In the genomic region with DNA sequence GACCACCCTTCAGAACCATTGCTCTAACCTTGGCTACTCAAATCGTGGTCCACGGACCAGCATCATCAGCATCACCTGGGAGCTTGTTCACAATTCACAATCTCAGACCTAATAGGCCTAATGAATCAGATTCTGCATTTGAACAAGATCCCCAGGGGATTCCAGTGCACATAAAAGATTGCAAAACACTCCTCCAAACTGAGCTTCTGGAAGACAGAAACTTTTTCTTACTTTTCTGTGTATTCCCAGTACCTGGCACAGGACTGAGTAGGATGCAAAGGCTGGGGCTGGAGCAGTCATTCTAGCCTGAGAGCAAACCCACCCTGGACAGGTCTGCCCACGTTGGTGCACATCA, we compare ENCODE assay signal across 22 cellular contexts.
DNase-seq lines count a peak whose midpoint lies in the region; ATAC-seq and TF ChIP-seq lines count a peak whose summit lies in the region.
"Had no signal": no experiment of that assay in that cellular context is flagged by ENCODE, and none has a peak within 500 bp of the region (broad histone marks: within the 10 kb centered on the region; RNA-seq: fewer than 3 reads in every experiment).

No MANE protein-coding gene starts in this region.

- POLR2A ChIA-PET in MCF 10A (lab: Yijun Ruan, JAX), result no interaction called here

- no peaks in the 10 kb centered on the region for H3K79me2 ChIP-seq in mammary epithelial cell (ENCODE audit: insufficient read depth, low read length)

- H3K4me2 ChIP-seq in mammary epithelial cell (ENCODE audit: insufficient read depth, low read depth, low read length), result no peak overlapping the region
- H3K4me2 ChIP-seq: A549 had no signal

- no peak overlapping the region for H3K4me3 ChIP-seq in mammary epithelial cell (replicated peaks in 1 of 3; ENCODE audit: insufficient read depth in 1 of 3, low read depth in 2 of 3, low read length in 3 of 3)
- no peak overlapping the region for H3K4me3 ChIP-seq in breast epithelium
- H3K4me3 ChIP-seq in subcutaneous abdominal adipose tissue (ENCODE audit: low read depth in 1 of 5, low read length in 5 of 5), result no peak overlapping the region
- H3K4me3 ChIP-seq: A549, cardiac muscle cell, dorsolateral prefrontal cortex, lower lobe of right lung, pancreas, right lobe of liver had no signal

- H3K9me3 Mint-ChIP-seq in MCF 10A (ENCODE audit: unreplicated experiment), result no peaks in the 10 kb centered on the region
- H3K9me3 Mint-ChIP-seq: immature natural killer cell; stimulated activated naive CD8-positive, alpha-beta T cell treated with anti-CD3 and anti-CD28 coated beads, Interleukin-15, Interleukin-2, amounts not matched to agents 100 ng/mL and 50 ng/mL, for 24 hours had no signal

- no peaks in the 10 kb centered on the region for H4K20me1 ChIP-seq in mammary epithelial cell (ENCODE audit: insufficient read depth, low read length)

- BruUV-seq in MCF 10A (replicated peaks; lab: Mats Ljungman, UMichigan), result no TSS peak
- BruUV-seq in mammary epithelial cell (replicated peaks; lab: Mats Ljungman, UMichigan), result no TSS peak

- CTCF ChIA-PET in MCF 10A (lab: Yijun Ruan, JAX) (no interaction called here), mammary epithelial cell (lab: Charles Lee; ENCODE audit: low non-redundant PET) (no interaction called here)

- no peak overlapping the region for H3K4me3 Mint-ChIP-seq in MCF 10A (ENCODE audit: unreplicated experiment)

- no peaks in the 10 kb centered on the region for H3K36me3 Mint-ChIP-seq in MCF 10A (ENCODE audit: insufficient read depth, unreplicated experiment)
- H3K36me3 Mint-ChIP-seq: immature natural killer cell had no signal

- no peaks in the 10 kb centered on the region for H3K27me3 ChIP-seq in mammary epithelial cell (ENCODE audit: insufficient read depth, low read length)
- H3K27me3 ChIP-seq in breast epithelium, result no peaks in the 10 kb centered on the region
- peaks cover 0 to 6% (median 0%) of the 10 kb centered on the region in 5 donors for H3K27me3 ChIP-seq in subcutaneous abdominal adipose tissue (ENCODE audit: control insufficient read depth in 5 of 5, insufficient read depth in 4 of 5, low read length in 5 of 5)
- H3K27me3 ChIP-seq: cardiac muscle cell, dorsolateral prefrontal cortex, pancreas, right lobe of liver had no signal

- H3K4me1 ChIP-seq in mammary epithelial cell (ENCODE audit: insufficient read depth, low read length), result peaks cover 4% of the 10 kb centered on the region
- no peaks in the 10 kb centered on the region for H3K4me1 ChIP-seq in breast epithelium
- peaks cover 2 to 45% (median 9%) of the 10 kb centered on the region in 5 donors for H3K4me1 ChIP-seq in subcutaneous abdominal adipose tissue (ENCODE audit: control insufficient read depth in 5 of 5, insufficient read depth in 5 of 5, low read length in 5 of 5)
- H3K4me1 ChIP-seq: right lobe of liver had no signal

- H3K9ac ChIP-seq in mammary epithelial cell (ENCODE audit: insufficient read depth, low read length) (no peak overlapping the region), subcutaneous abdominal adipose tissue (ENCODE audit: low read length in 5 of 5) (no peak overlapping the region)

- intact Hi-C loops in MCF 10A (cut with micrococcal nuclease) (loop anchor here (10.0 kb wide), 1 partner anchor 96 kb away; no protein-coding TSS in a partner anchor), mammary epithelial cell (cut with micrococcal nuclease) (no loop called here), breast epithelium (cut with DNase I; ENCODE audit: low total_unique reads) (no loop called here)

- no peaks in the 10 kb centered on the region for H3K27me3 Mint-ChIP-seq in MCF 10A (ENCODE audit: insufficient read depth, unreplicated experiment)
- H3K27me3 Mint-ChIP-seq: stimulated activated naive CD8-positive, alpha-beta T cell treated with anti-CD3 and anti-CD28 coated beads, Interleukin-15, Interleukin-2, amounts not matched to agents 100 ng/mL and 50 ng/mL, for 24 hours had no signal

- DNase-seq in MCF 10A (ENCODE audit: unreplicated experiment) (peak; percentile 8), mammary epithelial cell (no peak), breast epithelium (ENCODE audit: low spot score in 2 of 2) (no peak), mesenteric fat pad (ENCODE audit: low spot score) (peak; percentile 28), middle frontal gyrus (ENCODE audit: extremely low spot score, low spot score) (no peak)
- no peak for DNase-seq in stimulated activated CD4-positive, alpha-beta T cell treated with anti-CD3 and anti-CD28 coated beads, Interleukin-2, amount 100 ng/mL, for 24 hours
- DNase-seq: activated CD4-positive, alpha-beta T cell treated with anti-CD3 and anti-CD28 coated beads for 1 hour; dorsolateral prefrontal cortex; immature natural killer cell; IMR-90; lower lobe of right lung; NCI-H1048; NCI-H2029 treated with DMSO at 0.1 percent for 48 hours; pancreas had no signal

- H3K4me1 Mint-ChIP-seq in MCF 10A (ENCODE audit: insufficient read depth, unreplicated experiment), result peaks cover 15% of the 10 kb centered on the region

- in situ Hi-C loops in mammary epithelial cell (cut with MboI; ENCODE audit: low sequenced_read_pairs in 2 of 2), result no loop called here

- H3K27ac Mint-ChIP-seq in MCF 10A (ENCODE audit: low read depth, unreplicated experiment), result no peak overlapping the region

- TF ChIP-seq CTCF in MCF 10A (IDR thresholded peaks at IDR 0.05; ENCODE audit: unreplicated experiment), result no peak
- no peak for TF ChIP-seq CTCF in mammary epithelial cell (conservative IDR thresholded peaks at IDR 0.05 in 1 of 2, IDR thresholded peaks at IDR 0.05 in 1 of 2; ENCODE audit: extremely low read depth in 1 of 2, insufficient read depth in 1 of 2, low read depth in 1 of 2, low read length in 2 of 2)
- TF ChIP-seq CTCF in breast epithelium (IDR thresholded peaks at IDR 0.05), result no peak

- H3K27ac ChIP-seq in mammary epithelial cell (ENCODE audit: insufficient read depth, low read depth, low read length) (no peak overlapping the region), breast epithelium (peak overlapping the region; percentile 21 to 43), subcutaneous abdominal adipose tissue (ENCODE audit: low read depth, low read length) (peak overlapping the region; percentile 23)
- H3K27ac ChIP-seq: A549, C4-2B, cardiac muscle cell, dorsolateral prefrontal cortex, HL-60, lower lobe of right lung, pancreas, right lobe of liver had no signal

- WGBS in mammary epithelial cell (ENCODE audit: low coverage, missing lambda C conversion rate), result 71% methylated on average over 3 of the region's 3 CpGs

- no peak for ATAC-seq in GM19328 (IDR thresholded peaks at IDR 0.05; ENCODE audit: unreplicated experiment)
- ATAC-seq: A549, pancreas, right lobe of liver had no signal

- no peaks in the 10 kb centered on the region for H3K36me3 ChIP-seq in mammary epithelial cell (ENCODE audit: insufficient read depth, low read length)
- no peaks in the 10 kb centered on the region for H3K36me3 ChIP-seq in breast epithelium
- H3K36me3 ChIP-seq in subcutaneous abdominal adipose tissue (ENCODE audit: control insufficient read depth in 5 of 5, insufficient read depth in 5 of 5, low read length in 5 of 5), result no peaks in the 10 kb centered on the region
- H3K36me3 ChIP-seq: cardiac muscle cell, lower lobe of right lung, pancreas, right lobe of liver had no signal

- no peak for TF ChIP-seq POLR2A in breast epithelium (IDR thresholded peaks at IDR 0.05)

- dilution Hi-C loops in mammary epithelial cell (cut with HindIII; ENCODE audit: low sequenced_read_pairs), result no loop called here

- no peak overlapping the region for H2AFZ ChIP-seq in mammary epithelial cell (ENCODE audit: low read depth, low read length)

- H3K9me3 ChIP-seq in mammary epithelial cell (replicated peaks; ENCODE audit: insufficient read depth, low read length) (no peaks in the 10 kb centered on the region), breast epithelium (no peaks in the 10 kb centered on the region), subcutaneous abdominal adipose tissue (ENCODE audit: control insufficient read depth in 5 of 5, low read length in 5 of 5) (no peaks in the 10 kb centered on the region)
- H3K9me3 ChIP-seq: A549, lower lobe of right lung, pancreas, right lobe of liver had no signal

Comparison
In these comparisons a context has a peak if more than half of its experiments do, and no peak if none do; other contexts are left out.
1. DNase-seq: peak in MCF 10A (single experiment) and mesenteric fat pad (single experiment); none in mammary epithelial cell (single experiment), breast epithelium (0 of 2), middle frontal gyrus (single experiment) and stimulated activated CD4-positive, alpha-beta T cell treated with anti-CD3 and anti-CD28 coated beads, Interleukin-2, amount 100 ng/mL, for 24 hours (0 of 2).